27 cellular contexts compared by ENCODE assay signal in genomic region chr9:3520564-3520963, GRCh38.
"Had no signal": no experiment of that assay in that cellular context is flagged by ENCODE, and none has a peak within 500 bp of the region (broad histone marks: within the 10 kb centered on the region; RNA-seq: fewer than 3 reads in every experiment).

No MANE protein-coding gene starts in this region.

- H3K36me3 ChIP-seq: adrenal gland, ascending aorta, left ventricle myocardium inferior, neutrophil, ovary, prostate gland, right atrium auricular region, thoracic aorta, vagina had no signal

- H2AFZ ChIP-seq: hepatocyte had no signal

- H3K4me3 Mint-ChIP-seq: activated CD8-positive, alpha-beta T cell treated with anti-CD3 and anti-CD28 coated beads, Interleukin-2, amount 10 ng/mL, durations not matched to agents 7 days and 5 days; central memory CD8-positive, alpha-beta T cell; mesothelial cell of epicardium; naive thymus-derived CD8-positive, alpha-beta T cell; stimulated activated naive B cell treated with anti-CD40 and anti-IgM and Interleukin-4, amounts not matched to agents 10 μg/mL and 1 μg/mL and 100 μg/mL, for 72 hours; T-helper 2 cell treated with Interferon-gamma antibody and Interleukin-4, amounts not matched to agents 5 μg/mL and 100 μg/mL, for 36 hours; type B pancreatic cell had no signal

- H3K27ac ChIP-seq: adrenal gland, ascending aorta, foreskin keratinocyte, hepatocyte, left ventricle myocardium inferior, neutrophil, ovary, prostate gland, right atrium auricular region, skin epidermis, thoracic aorta, vagina, VCaP had no signal

- H3K9me3 Mint-ChIP-seq: activated naive CD4-positive, alpha-beta T cell treated with anti-CD3 and anti-CD28 coated beads, Interleukin-2, amount 50 U/mL, for 72 hours; central memory CD8-positive, alpha-beta T cell; mesothelial cell of epicardium; stimulated activated naive B cell treated with anti-CD40 and anti-IgM and Interleukin-4, amounts not matched to agents 10 μg/mL and 1 μg/mL and 100 μg/mL, for 72 hours; T-helper 2 cell treated with Interferon-gamma antibody and Interleukin-4, amounts not matched to agents 5 μg/mL and 100 μg/mL, for 36 hours; type B pancreatic cell had no signal

- FAIRE-seq: colon had no signal

- DNase-seq: activated CD4-positive, alpha-beta T cell treated with anti-CD3 and anti-CD28 coated beads for 1 hour; activated CD4-positive, alpha-beta T cell treated with anti-CD3 and anti-CD28 coated beads, Interleukin-2, amount 50 U/mL, for 1 hour; activated CD8-positive, alpha-beta T cell treated with anti-CD3 and anti-CD28 coated beads, Interleukin-2, amount 10 ng/mL, durations not matched to agents 7 days and 5 days; adrenal gland; effector memory CD4-positive, alpha-beta T cell; foreskin keratinocyte; kidney glomerular epithelial cell; left ventricle myocardium inferior; naive thymus-derived CD8-positive, alpha-beta T cell; ovary; stimulated activated CD4-positive, alpha-beta T cell treated with anti-CD3 and anti-CD28 coated beads, Interleukin-2, amount 100 ng/mL, for 24 hours; stimulated activated naive B cell treated with anti-CD40 and anti-IgM and Interleukin-4, amounts not matched to agents 10 μg/mL and 1 μg/mL and 100 μg/mL, for 72 hours had no signal

- H3K27ac Mint-ChIP-seq: activated CD8-positive, alpha-beta T cell treated with anti-CD3 and anti-CD28 coated beads, Interleukin-2, amount 10 ng/mL, durations not matched to agents 7 days and 5 days; activated naive CD4-positive, alpha-beta T cell treated with anti-CD3 and anti-CD28 coated beads, Interleukin-2, amount 50 U/mL, for 72 hours; mesothelial cell of epicardium; stimulated activated naive B cell treated with anti-CD40 and anti-IgM and Interleukin-4, amounts not matched to agents 10 μg/mL and 1 μg/mL and 100 μg/mL, for 72 hours; T-helper 2 cell treated with Interferon-gamma antibody and Interleukin-4, amounts not matched to agents 5 μg/mL and 100 μg/mL, for 36 hours; type B pancreatic cell had no signal

- H3K4me2 ChIP-seq: hepatocyte had no signal

- H3K4me1 ChIP-seq: foreskin keratinocyte had no signal

- H3K9me3 ChIP-seq: adrenal gland, ascending aorta, left ventricle myocardium inferior, neutrophil, ovary, prostate gland, right atrium auricular region, thoracic aorta, vagina had no signal

- H3K4me3 ChIP-seq: adrenal gland, ascending aorta, hepatocyte, left ventricle myocardium inferior, ovary, prostate gland, right atrium auricular region, skin epidermis, thoracic aorta, vagina had no signal

- ATAC-seq: activated CD8-positive, alpha-beta T cell treated with anti-CD3 and anti-CD28 coated beads, Interleukin-2, amount 10 ng/mL, durations not matched to agents 7 days and 5 days; activated naive CD4-positive, alpha-beta T cell treated with anti-CD3 and anti-CD28 coated beads, Interleukin-2, amount 50 U/mL, for 72 hours; foreskin keratinocyte; naive thymus-derived CD8-positive, alpha-beta T cell; stimulated activated naive B cell treated with anti-CD40 and anti-IgM and Interleukin-4, amounts not matched to agents 10 μg/mL and 1 μg/mL and 100 μg/mL, for 72 hours had no signal

- H3K27me3 Mint-ChIP-seq: central memory CD8-positive, alpha-beta T cell; naive thymus-derived CD8-positive, alpha-beta T cell; stimulated activated naive B cell treated with anti-CD40 and anti-IgM and Interleukin-4, amounts not matched to agents 10 μg/mL and 1 μg/mL and 100 μg/mL, for 72 hours had no signal

- H3K27me3 ChIP-seq: adrenal gland, ascending aorta, foreskin keratinocyte, hepatocyte, neutrophil, ovary, right atrium auricular region, vagina had no signal

- H3K36me3 Mint-ChIP-seq: mesothelial cell of epicardium had no signal
